ENCODE assay signal across 8 cellular contexts in genomic region chr14:104677506-104678332, GRCh38. TPM values are rescaled to one million over a fixed set of nuclear protein-coding genes. Genes with fewer than 3 reads are reported as not detected.
A peak's percentile ranks its signal among the peaks of the same experiment; 100 is the strongest.
DNase-seq lines count a peak whose midpoint lies in the region; ATAC-seq and TF ChIP-seq lines count a peak whose summit lies in the region.

No MANE protein-coding gene starts in this region.

- H3K4me3 ChIP-seq in BJ (ENCODE audit: low read depth, low read length): peak overlapping the region; percentile 49
- peak overlapping the region; percentile 60 for H3K4me3 ChIP-seq in Jurkat, Clone E6-1 (ENCODE audit: low read length)
- peak overlapping the region; percentile 47 for H3K4me3 ChIP-seq in retinal pigment epithelial cell (ENCODE audit: low read length)

- no peaks in the 10 kb centered on the region for H3K27me3 ChIP-seq in BJ (ENCODE audit: control insufficient read depth, insufficient read depth, low read length)

- ATAC-seq in GM19455 (IDR thresholded peaks at IDR 0.05; ENCODE audit: unreplicated experiment) (peak; percentile 56), HG03159 (IDR thresholded peaks at IDR 0.05; ENCODE audit: unreplicated experiment) (no peak)

- TF ChIP-seq CTCF in BJ (IDR thresholded peaks at IDR 0.05; ENCODE audit: insufficient read depth, low read depth, low read length): no peak
- TF ChIP-seq CTCF in retinal pigment epithelial cell (conservative IDR thresholded peaks at IDR 0.05; ENCODE audit: low read depth, low read length): no peak

- no peaks in the 10 kb centered on the region; the same call in 1 of the 2 replicates for H3K36me3 ChIP-seq in BJ (ENCODE audit: control insufficient read depth, insufficient read depth, low read length)

- POLR2A ChIA-PET in BJ (lab: Charles Lee): interaction anchor here (0.7 kb wide), 1 partner anchor 19 kb away, joined by 5 read pairs; no protein-coding TSS in a partner anchor

- DNase-seq in BJ (ENCODE audit: low read depth) (no peak), T-helper 1 cell (peak in 4 of 5 donors; percentile 45 to 74 (median 50)), anterior cingulate cortex (lab: John Stamatoyannopoulos, UW) (peak in 47 of 58 donors; percentile 34 to 84 (median 71)), hippocampal formation (lab: John Stamatoyannopoulos, UW) (peak; percentile 51 to 76), retinal pigment epithelial cell (ENCODE audit: low read depth) (no peak)
- DNase-seq in Jurkat, Clone E6-1 (ENCODE audit: low read depth, low spot score): peak; percentile 75

- CTCF ChIA-PET in BJ (lab: Yijun Ruan, JAX): interaction anchor here (0.7 to 1.7 kb wide), 5 partner anchors 25 to 44 kb away, joined by 3 to 4 read pairs (median 3); no protein-coding TSS in a partner anchor

RNA-seq across cellular contexts. Expression of gene INF2, which starts 11.7 kb away (rescaled TPM):
- 20.0 and 39.9 TPM in 2 replicates for polyA plus RNA-seq in BJ (2011; rRNA removed)
- 19.5 and 24.1 TPM in 2 replicates for polyA minus RNA-seq in BJ (2011; rRNA and poly(A)+ RNA removed)
- polyA plus RNA-seq in Jurkat, Clone E6-1 (2012; ENCODE audit: insufficient read depth, insufficient read length): 25.4 TPM

RNA-seq across cellular contexts. Expression of gene ADSS1, which starts 46.3 kb away (rescaled TPM):
- 2.9 and 4.5 TPM in 2 replicates for polyA plus RNA-seq in BJ (2011; rRNA removed)
- 1.0 and 4.5 TPM in 2 replicates for polyA minus RNA-seq in BJ (2011; rRNA and poly(A)+ RNA removed)
- polyA plus RNA-seq in Jurkat, Clone E6-1 (2012; ENCODE audit: insufficient read depth, insufficient read length): 1.5 TPM

Comparison
In these comparisons a context has a peak if more than half of its experiments do, and no peak if none do; other contexts are left out.
1. DNase-seq: peak in Jurkat, Clone E6-1 (single experiment), T-helper 1 cell (4 of 5), anterior cingulate cortex (47 of 58) and hippocampal formation (2 of 2); none in BJ (single experiment) and retinal pigment epithelial cell (single experiment).
2. Peak in every context shown above with its lines, with median percentiles within 50 percentile points of each other: H3K4me3 ChIP-seq.